In genomic region chr13:24563087-24563486, GRCh38 we compare ENCODE assay signal across 8 cellular contexts.
"Had no signal": no experiment of that assay in that cellular context is flagged by ENCODE, and none has a peak within 500 bp of the region (broad histone marks: within the 10 kb centered on the region; RNA-seq: fewer than 3 reads in every experiment).

No MANE protein-coding gene starts in this region.

- H3K4me2 ChIP-seq: GM23338 had no signal

- H3K9me3 ChIP-seq: HAP-1 had no signal

- H3K4me3 ChIP-seq: GM23338, HAP-1 had no signal

- H3K36me3 Mint-ChIP-seq: IgD-negative memory B cell had no signal

- H3K4me1 Mint-ChIP-seq: GM23338 had no signal

- H3K9me3 Mint-ChIP-seq: GM23338, HFFc6, IgD-negative memory B cell had no signal

- ATAC-seq: GM23338, HCT116 had no signal

- H3K36me3 ChIP-seq: HAP-1 had no signal

- H3K27ac ChIP-seq: HL-60 had no signal

- DNase-seq: H7, HFFc6, KG1 had no signal

- H2AFZ ChIP-seq: GM23338 had no signal

- H3K4me1 ChIP-seq: HAP-1 had no signal

- H3K4me3 Mint-ChIP-seq: GM23338, HFFc6, IgD-negative memory B cell had no signal

- H3K27ac Mint-ChIP-seq: GM23338, HFFc6 had no signal
